ENCODE assay signal across 1 cellular context in the genomic region with DNA sequence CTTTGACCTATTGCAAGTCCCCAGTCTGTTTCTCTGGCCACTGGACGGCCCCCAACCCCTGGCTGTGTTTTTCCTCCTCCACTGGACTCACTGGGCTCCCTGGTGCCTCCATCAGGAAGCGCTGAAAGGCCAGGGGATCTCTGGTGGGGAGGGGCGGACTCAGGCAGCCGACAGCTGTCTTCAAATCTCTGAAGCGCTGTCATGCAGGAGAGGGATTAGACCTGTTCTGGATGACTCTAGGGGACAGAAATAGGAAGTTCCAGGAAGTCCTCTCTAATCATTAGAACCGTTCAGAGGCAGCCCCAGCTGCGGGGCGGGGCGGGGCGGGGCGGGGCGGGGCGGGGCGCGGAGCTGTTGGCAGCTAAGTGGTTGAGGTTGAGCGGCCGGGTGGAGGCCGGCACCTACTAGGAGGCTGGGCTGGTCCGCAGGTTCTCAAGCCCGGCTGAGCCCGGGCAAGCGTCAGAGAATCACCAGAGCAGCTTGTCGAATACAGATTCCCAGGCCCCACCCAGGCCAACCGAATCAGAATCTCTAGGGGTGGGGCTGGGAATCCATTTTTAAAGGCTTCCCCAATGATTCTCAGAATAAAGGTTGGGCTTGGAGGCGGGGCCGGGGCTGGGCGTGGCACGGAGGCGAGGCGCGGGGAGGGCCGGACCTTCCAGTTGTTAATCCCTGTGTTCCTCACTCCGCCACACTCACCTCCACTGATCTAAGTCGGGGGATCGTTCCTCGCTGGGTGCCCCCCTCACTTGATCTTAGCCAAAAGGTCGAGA.
TF ChIP-seq lines count a peak whose summit lies in the region.

No MANE protein-coding gene starts in this region.

TF ChIP-seq in GM23338, 12 proteins besides CTCF, POLR2A, EP300 and RAD21:
- TF ChIP-seq, protein P1, sequence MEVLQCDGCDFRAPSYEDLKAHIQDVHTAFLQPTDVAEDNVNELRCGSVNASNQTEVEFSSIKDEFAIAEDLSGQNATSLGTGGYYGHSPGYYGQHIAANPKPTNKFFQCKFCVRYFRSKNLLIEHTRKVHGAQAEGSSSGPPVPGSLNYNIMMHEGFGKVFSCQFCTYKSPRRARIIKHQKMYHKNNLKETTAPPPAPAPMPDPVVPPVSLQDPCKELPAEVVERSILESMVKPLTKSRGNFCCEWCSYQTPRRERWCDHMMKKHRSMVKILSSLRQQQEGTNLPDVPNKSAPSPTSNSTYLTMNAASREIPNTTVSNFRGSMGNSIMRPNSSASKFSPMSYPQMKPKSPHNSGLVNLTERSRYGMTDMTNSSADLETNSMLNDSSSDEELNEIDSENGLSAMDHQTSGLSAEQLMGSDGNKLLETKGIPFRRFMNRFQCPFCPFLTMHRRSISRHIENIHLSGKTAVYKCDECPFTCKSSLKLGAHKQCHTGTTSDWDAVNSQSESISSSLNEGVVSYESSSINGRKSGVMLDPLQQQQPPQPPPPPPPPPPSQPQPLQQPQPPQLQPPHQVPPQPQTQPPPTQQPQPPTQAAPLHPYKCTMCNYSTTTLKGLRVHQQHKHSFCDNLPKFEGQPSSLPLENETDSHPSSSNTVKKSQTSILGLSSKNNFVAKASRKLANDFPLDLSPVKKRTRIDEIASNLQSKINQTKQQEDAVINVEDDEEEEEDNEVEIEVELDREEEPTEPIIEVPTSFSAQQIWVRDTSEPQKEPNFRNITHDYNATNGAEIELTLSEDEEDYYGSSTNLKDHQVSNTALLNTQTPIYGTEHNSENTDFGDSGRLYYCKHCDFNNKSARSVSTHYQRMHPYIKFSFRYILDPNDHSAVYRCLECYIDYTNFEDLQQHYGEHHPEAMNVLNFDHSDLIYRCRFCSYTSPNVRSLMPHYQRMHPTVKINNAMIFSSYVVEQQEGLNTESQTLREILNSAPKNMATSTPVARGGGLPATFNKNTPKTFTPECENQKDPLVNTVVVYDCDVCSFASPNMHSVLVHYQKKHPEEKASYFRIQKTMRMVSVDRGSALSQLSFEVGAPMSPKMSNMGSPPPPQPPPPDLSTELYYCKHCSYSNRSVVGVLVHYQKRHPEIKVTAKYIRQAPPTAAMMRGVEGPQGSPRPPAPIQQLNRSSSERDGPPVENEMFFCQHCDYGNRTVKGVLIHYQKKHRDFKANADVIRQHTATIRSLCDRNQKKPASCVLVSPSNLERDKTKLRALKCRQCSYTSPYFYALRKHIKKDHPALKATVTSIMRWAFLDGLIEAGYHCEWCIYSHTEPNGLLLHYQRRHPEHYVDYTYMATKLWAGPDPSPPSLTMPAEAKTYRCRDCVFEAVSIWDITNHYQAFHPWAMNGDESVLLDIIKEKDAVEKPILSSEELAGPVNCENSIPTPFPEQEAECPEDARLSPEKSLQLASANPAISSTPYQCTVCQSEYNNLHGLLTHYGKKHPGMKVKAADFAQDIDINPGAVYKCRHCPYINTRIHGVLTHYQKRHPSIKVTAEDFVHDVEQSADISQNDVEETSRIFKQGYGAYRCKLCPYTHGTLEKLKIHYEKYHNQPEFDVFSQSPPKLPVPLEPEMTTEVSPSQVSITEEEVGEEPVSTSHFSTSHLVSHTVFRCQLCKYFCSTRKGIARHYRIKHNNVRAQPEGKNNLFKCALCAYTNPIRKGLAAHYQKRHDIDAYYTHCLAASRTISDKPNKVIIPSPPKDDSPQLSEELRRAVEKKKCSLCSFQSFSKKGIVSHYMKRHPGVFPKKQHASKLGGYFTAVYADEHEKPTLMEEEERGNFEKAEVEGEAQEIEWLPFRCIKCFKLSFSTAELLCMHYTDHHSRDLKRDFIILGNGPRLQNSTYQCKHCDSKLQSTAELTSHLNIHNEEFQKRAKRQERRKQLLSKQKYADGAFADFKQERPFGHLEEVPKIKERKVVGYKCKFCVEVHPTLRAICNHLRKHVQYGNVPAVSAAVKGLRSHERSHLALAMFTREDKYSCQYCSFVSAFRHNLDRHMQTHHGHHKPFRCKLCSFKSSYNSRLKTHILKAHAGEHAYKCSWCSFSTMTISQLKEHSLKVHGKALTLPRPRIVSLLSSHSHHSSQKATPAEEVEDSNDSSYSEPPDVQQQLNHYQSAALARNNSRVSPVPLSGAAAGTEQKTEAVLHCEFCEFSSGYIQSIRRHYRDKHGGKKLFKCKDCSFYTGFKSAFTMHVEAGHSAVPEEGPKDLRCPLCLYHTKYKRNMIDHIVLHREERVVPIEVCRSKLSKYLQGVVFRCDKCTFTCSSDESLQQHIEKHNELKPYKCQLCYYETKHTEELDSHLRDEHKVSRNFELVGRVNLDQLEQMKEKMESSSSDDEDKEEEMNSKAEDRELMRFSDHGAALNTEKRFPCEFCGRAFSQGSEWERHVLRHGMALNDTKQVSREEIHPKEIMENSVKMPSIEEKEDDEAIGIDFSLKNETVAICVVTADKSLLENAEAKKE (CRISPR knock-in tag; IDR thresholded peaks at IDR 0.05): peak; percentile 95
- TF ChIP-seq, protein P2, sequence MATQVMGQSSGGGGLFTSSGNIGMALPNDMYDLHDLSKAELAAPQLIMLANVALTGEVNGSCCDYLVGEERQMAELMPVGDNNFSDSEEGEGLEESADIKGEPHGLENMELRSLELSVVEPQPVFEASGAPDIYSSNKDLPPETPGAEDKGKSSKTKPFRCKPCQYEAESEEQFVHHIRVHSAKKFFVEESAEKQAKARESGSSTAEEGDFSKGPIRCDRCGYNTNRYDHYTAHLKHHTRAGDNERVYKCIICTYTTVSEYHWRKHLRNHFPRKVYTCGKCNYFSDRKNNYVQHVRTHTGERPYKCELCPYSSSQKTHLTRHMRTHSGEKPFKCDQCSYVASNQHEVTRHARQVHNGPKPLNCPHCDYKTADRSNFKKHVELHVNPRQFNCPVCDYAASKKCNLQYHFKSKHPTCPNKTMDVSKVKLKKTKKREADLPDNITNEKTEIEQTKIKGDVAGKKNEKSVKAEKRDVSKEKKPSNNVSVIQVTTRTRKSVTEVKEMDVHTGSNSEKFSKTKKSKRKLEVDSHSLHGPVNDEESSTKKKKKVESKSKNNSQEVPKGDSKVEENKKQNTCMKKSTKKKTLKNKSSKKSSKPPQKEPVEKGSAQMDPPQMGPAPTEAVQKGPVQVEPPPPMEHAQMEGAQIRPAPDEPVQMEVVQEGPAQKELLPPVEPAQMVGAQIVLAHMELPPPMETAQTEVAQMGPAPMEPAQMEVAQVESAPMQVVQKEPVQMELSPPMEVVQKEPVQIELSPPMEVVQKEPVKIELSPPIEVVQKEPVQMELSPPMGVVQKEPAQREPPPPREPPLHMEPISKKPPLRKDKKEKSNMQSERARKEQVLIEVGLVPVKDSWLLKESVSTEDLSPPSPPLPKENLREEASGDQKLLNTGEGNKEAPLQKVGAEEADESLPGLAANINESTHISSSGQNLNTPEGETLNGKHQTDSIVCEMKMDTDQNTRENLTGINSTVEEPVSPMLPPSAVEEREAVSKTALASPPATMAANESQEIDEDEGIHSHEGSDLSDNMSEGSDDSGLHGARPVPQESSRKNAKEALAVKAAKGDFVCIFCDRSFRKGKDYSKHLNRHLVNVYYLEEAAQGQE (IDR thresholded peaks at IDR 0.05; ENCODE audit: unreplicated experiment): no peak
- no peak for TF ChIP-seq JUNB (IDR thresholded peaks at IDR 0.05; ENCODE audit: unreplicated experiment)
- TF ChIP-seq POLR2AphosphoS5 (IDR thresholded peaks at IDR 0.05; ENCODE audit: low read depth): peak; percentile 85
- peak; percentile 58; the same call in 1 of the 2 replicates for TF ChIP-seq CREB1 (CRISPR knock-in tag; IDR thresholded peaks at IDR 0.05; ENCODE audit: low read depth)
- TF ChIP-seq STAT1 (IDR thresholded peaks at IDR 0.05; ENCODE audit: unreplicated experiment): no peak
- 0 out of 2 replicates have a peak, but pooled peaks have one; percentile 0 for TF ChIP-seq ZNF331 (CRISPR knock-in tag; IDR thresholded peaks at IDR 0.05; ENCODE audit: low read depth)
- no peak for TF ChIP-seq EZH2 (IDR thresholded peaks at IDR 0.05; ENCODE audit: low read depth, unreplicated experiment)
- no peak for TF ChIP-seq ZNF114 (CRISPR knock-in tag; IDR thresholded peaks at IDR 0.05)
